In genomic region chr7:157525501-157525915, GRCh38 we compare ENCODE assay signal across 22 cellular contexts.
A peak's percentile ranks its signal among the peaks of the same experiment; 100 is the strongest.
DNase-seq lines count a peak whose midpoint lies in the region; ATAC-seq and TF ChIP-seq lines count a peak whose summit lies in the region.
"Had no signal": no experiment of that assay in that cellular context is flagged by ENCODE, and none has a peak within 500 bp of the region (broad histone marks: within the 10 kb centered on the region; RNA-seq: fewer than 3 reads in every experiment).

No MANE protein-coding gene starts in this region.

- no peaks in the 10 kb centered on the region for H3K27me3 ChIP-seq in endodermal cell (ENCODE audit: control insufficient read depth, insufficient read depth, low read length, poor library complexity, severe bottlenecking)

- H3K4me1 Mint-ChIP-seq in endodermal cell: no peaks in the 10 kb centered on the region

- no peak overlapping the region for H3K4me3 ChIP-seq in endodermal cell (ENCODE audit: low read length)
- H3K4me3 ChIP-seq: A549, SJCRH30 had no signal

- no peak for ATAC-seq in HG03196 (IDR thresholded peaks at IDR 0.05; ENCODE audit: unreplicated experiment)
- no peak for ATAC-seq in GM19467 (IDR thresholded peaks at IDR 0.05; ENCODE audit: unreplicated experiment)

- H3K9me3 ChIP-seq in endodermal cell (ENCODE audit: control insufficient read depth, low read length): peaks cover 43% of the 10 kb centered on the region
- H3K9me3 ChIP-seq: A549, Caco-2, SJCRH30 had no signal

- H3K27ac ChIP-seq in endodermal cell (ENCODE audit: low read depth, low read length): no peak overlapping the region
- H3K27ac ChIP-seq: A549, C4-2B, SJCRH30 had no signal

- H3K4me3 Mint-ChIP-seq in endodermal cell: no peak overlapping the region
- H3K4me3 Mint-ChIP-seq: HFFc6 had no signal

- no peaks in the 10 kb centered on the region for H3K4me1 ChIP-seq in endodermal cell (ENCODE audit: control insufficient read depth, insufficient read depth, low read length)
- H3K4me1 ChIP-seq: A549, Caco-2, SJCRH30 had no signal

- H3K9me3 Mint-ChIP-seq in endodermal cell: no peaks in the 10 kb centered on the region

- TF ChIP-seq CTCF in endodermal cell (conservative IDR thresholded peaks at IDR 0.05): no peak

- no peak overlapping the region for H3K27ac Mint-ChIP-seq in endodermal cell
- H3K27ac Mint-ChIP-seq: HFFc6 had no signal

- H3K9ac ChIP-seq in endodermal cell (ENCODE audit: extremely low read depth, low read length, poor library complexity, severe bottlenecking): no peak overlapping the region

- DNase-seq in activated CD8-positive, alpha-beta memory T cell treated with anti-CD3 and anti-CD28 coated beads, Interleukin-2, amount 50 U/mL, for 48 hours: peak; percentile 37
- no peak for DNase-seq in activated CD8-positive, alpha-beta memory T cell treated with anti-CD3 and anti-CD28 coated beads, Interleukin-2, amount 50 U/mL, for 4 hours
- DNase-seq in OCI-M1 (lab: John Stamatoyannopoulos, UW): peak; percentile 8
- peak; percentile 45 for DNase-seq in endodermal cell
- DNase-seq in stimulated activated CD8-positive, alpha-beta memory T cell treated with anti-CD3 and anti-CD28 coated beads, Interleukin-4, amount 100 ng/mL, for 48 hours: peak; percentile 31
- DNase-seq in NCI-H748 (lab: John Stamatoyannopoulos, UW; ENCODE audit: unreplicated experiment): no peak
- DNase-seq: Caco-2, DMS79 treated with DMSO at 0.1 percent for 48 hours, GDM1, GOT3, HFFc6, KG1, MM.1S, NCI-H1105 treated with DMSO at 0.1 percent for 48 hours, NCI-H187, NCI-H2171, SW 1271 had no signal

- H3K36me3 ChIP-seq in endodermal cell (ENCODE audit: control insufficient read depth, insufficient read depth, low read length): no peaks in the 10 kb centered on the region
- H3K36me3 ChIP-seq: SJCRH30 had no signal

- no peaks in the 10 kb centered on the region for H3K36me3 Mint-ChIP-seq in endodermal cell (ENCODE audit: low read depth)

- H3K27me3 Mint-ChIP-seq in endodermal cell (ENCODE audit: insufficient read depth): peaks cover 2% of the 10 kb centered on the region

- WGBS in endodermal cell (ENCODE audit: insufficient coverage in 1 of 2, insufficient read length in 1 of 2), 2 experiments: 82 to 91% methylated on average over 8 to 23 of the region's 23 CpGs

Comparison
In these comparisons a context has a peak if more than half of its experiments do, and no peak if none do; other contexts are left out.
1. DNase-seq: peak in activated CD8-positive, alpha-beta memory T cell treated with anti-CD3 and anti-CD28 coated beads, Interleukin-2, amount 50 U/mL, for 48 hours (single experiment), OCI-M1 (single experiment), endodermal cell (single experiment) and stimulated activated CD8-positive, alpha-beta memory T cell treated with anti-CD3 and anti-CD28 coated beads, Interleukin-4, amount 100 ng/mL, for 48 hours (single experiment); none in activated CD8-positive, alpha-beta memory T cell treated with anti-CD3 and anti-CD28 coated beads, Interleukin-2, amount 50 U/mL, for 4 hours (single experiment) and NCI-H748 (single experiment).